In the genomic region with DNA sequence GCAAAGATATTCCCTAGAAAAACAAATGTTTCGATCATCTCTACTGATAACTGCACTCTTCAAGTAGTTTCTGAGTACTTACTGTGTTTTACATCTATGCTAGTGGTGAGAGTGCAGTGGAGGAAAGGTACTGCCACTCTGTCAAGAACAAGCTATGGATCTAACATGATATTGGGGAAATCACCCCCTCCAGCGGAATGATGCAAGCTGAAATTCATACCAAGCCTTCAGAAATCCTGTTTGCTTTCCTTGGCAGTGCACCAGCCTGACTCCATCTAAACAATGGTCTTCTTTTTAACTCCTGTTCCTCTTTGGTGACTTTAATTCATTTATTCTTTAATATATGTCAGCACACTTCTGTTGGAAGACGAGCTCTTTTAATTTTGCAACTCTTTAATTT, we compare ENCODE assay signal across 17 cellular contexts.
A peak's percentile ranks its signal among the peaks of the same experiment; 100 is the strongest.
DNase-seq lines count a peak whose midpoint lies in the region; ATAC-seq, FAIRE-seq and TF ChIP-seq lines count a peak whose summit lies in the region.
"Had no signal": no experiment of that assay in that cellular context is flagged by ENCODE, and none has a peak within 500 bp of the region (broad histone marks: within the 10 kb centered on the region; RNA-seq: fewer than 3 reads in every experiment).

No MANE protein-coding gene starts in this region.

- H3K4me3 Mint-ChIP-seq in astrocyte (ENCODE audit: unreplicated experiment), result no peak overlapping the region
- H3K4me3 Mint-ChIP-seq in activated CD4-positive, alpha-beta memory T cell treated with anti-CD3 and anti-CD28 coated beads for 36 hours, result no peak overlapping the region
- H3K4me3 Mint-ChIP-seq: activated CD8-positive, alpha-beta memory T cell treated with anti-CD3 and anti-CD28 coated beads, Interleukin-2, amount 10 ng/mL, durations not matched to agents 7 days and 5 days had no signal

- H4K20me1 ChIP-seq in SK-N-SH (ENCODE audit: insufficient read depth), result no peaks in the 10 kb centered on the region
- no peaks in the 10 kb centered on the region for H4K20me1 ChIP-seq in astrocyte (ENCODE audit: insufficient read depth, low read length)

- no peaks in the 10 kb centered on the region; a peak in 1 of 4 replicates for H3K4me1 ChIP-seq in SK-N-SH (ENCODE audit: control insufficient read depth in 1 of 2, insufficient read depth in 2 of 2, low read depth in 1 of 2, low read length in 1 of 2)
- H3K4me1 ChIP-seq in astrocyte (ENCODE audit: insufficient read depth, low read length), result no peaks in the 10 kb centered on the region
- no peaks in the 10 kb centered on the region for H3K4me1 ChIP-seq in ascending aorta

- TF ChIP-seq CTCF in SK-N-SH (IDR thresholded peaks at IDR 0.05) (no peak), astrocyte (IDR thresholded peaks at IDR 0.05; ENCODE audit: insufficient read depth, low read depth, low read length) (no peak), ascending aorta (IDR thresholded peaks at IDR 0.05) (no peak)

- no peaks in the 10 kb centered on the region for H3K4me1 Mint-ChIP-seq in astrocyte (ENCODE audit: low read depth, unreplicated experiment)
- no peaks in the 10 kb centered on the region for H3K4me1 Mint-ChIP-seq in activated CD4-positive, alpha-beta memory T cell treated with anti-CD3 and anti-CD28 coated beads for 36 hours (ENCODE audit: low read depth)
- H3K4me1 Mint-ChIP-seq: activated CD8-positive, alpha-beta memory T cell treated with anti-CD3 and anti-CD28 coated beads, Interleukin-2, amount 10 ng/mL, durations not matched to agents 7 days and 5 days had no signal

- H3K27me3 ChIP-seq in SK-N-SH (ENCODE audit: insufficient read depth) (no peaks in the 10 kb centered on the region), astrocyte (ENCODE audit: insufficient read depth, low read length) (no peaks in the 10 kb centered on the region), ascending aorta (no peaks in the 10 kb centered on the region)
- H3K27me3 ChIP-seq: hepatocyte had no signal

- no peaks in the 10 kb centered on the region for H3K36me3 Mint-ChIP-seq in astrocyte (ENCODE audit: low read depth, unreplicated experiment)
- no peaks in the 10 kb centered on the region for H3K36me3 Mint-ChIP-seq in activated CD4-positive, alpha-beta memory T cell treated with anti-CD3 and anti-CD28 coated beads for 36 hours
- H3K36me3 Mint-ChIP-seq: activated CD8-positive, alpha-beta memory T cell treated with anti-CD3 and anti-CD28 coated beads, Interleukin-2, amount 10 ng/mL, durations not matched to agents 7 days and 5 days; activated naive CD4-positive, alpha-beta T cell treated with anti-CD3 and anti-CD28 coated beads, Interleukin-2, amount 50 U/mL, for 72 hours had no signal

- H3K4me3 ChIP-seq in SK-N-SH (ENCODE audit: low read depth in 2 of 2, low read length in 1 of 2) (no peak overlapping the region), astrocyte (ENCODE audit: insufficient read depth, low read depth, low read length) (no peak overlapping the region), ascending aorta (no peak overlapping the region)
- H3K4me3 ChIP-seq: GM12878, hepatocyte had no signal

- no peaks in the 10 kb centered on the region for H3K9me3 Mint-ChIP-seq in astrocyte (ENCODE audit: unreplicated experiment)
- H3K9me3 Mint-ChIP-seq in activated CD4-positive, alpha-beta memory T cell treated with anti-CD3 and anti-CD28 coated beads for 36 hours, result no peaks in the 10 kb centered on the region
- H3K9me3 Mint-ChIP-seq: activated naive CD4-positive, alpha-beta T cell treated with anti-CD3 and anti-CD28 coated beads, Interleukin-2, amount 50 U/mL, for 72 hours had no signal

- H3K4me2 ChIP-seq in SK-N-SH, result no peak overlapping the region
- no peak overlapping the region for H3K4me2 ChIP-seq in astrocyte (ENCODE audit: low read length)
- H3K4me2 ChIP-seq: hepatocyte had no signal

- WGBS in SK-N-SH (ENCODE audit: low lambda C conversion rate), result 75% methylated on average over 3 of the region's 3 CpGs

- DNase-seq in SK-N-SH, result no peak
- DNase-seq in astrocyte (ENCODE audit: low read depth), result peak; percentile 66
- DNase-seq in foreskin melanocyte, result peak; percentile 67
- peak in 28 of 49 donors; percentile 1 to 60 (median 26) for DNase-seq in substantia nigra (lab: John Stamatoyannopoulos, UW)
- no peak for DNase-seq in activated CD4-positive, alpha-beta memory T cell treated with anti-CD3 and anti-CD28 coated beads for 36 hours
- no peak for DNase-seq in NCI-H2196 (lab: John Stamatoyannopoulos, UW; ENCODE audit: unreplicated experiment)
- no peak for DNase-seq in ascending aorta (ENCODE audit: low spot score in 2 of 2)
- DNase-seq: activated CD8-positive, alpha-beta memory T cell treated with anti-CD3 and anti-CD28 coated beads, Interleukin-2, amount 10 ng/mL, durations not matched to agents 7 days and 5 days; DMS53; HCEC 1CT; NCI-H187 treated with DMSO at 0.1 percent for 48 hours; stimulated activated CD8-positive, alpha-beta memory T cell treated with anti-CD3 and anti-CD28 coated beads, Interleukin-4, amount 100 ng/mL, for 48 hours had no signal

- CTCF ChIA-PET in SK-N-SH (lab: Yijun Ruan, JAX), result no interaction called here
- CTCF ChIA-PET in activated CD4-positive, alpha-beta memory T cell treated with anti-CD3 and anti-CD28 coated beads for 36 hours (lab: Charles Lee), result no interaction called here

- ATAC-seq in SK-N-SH treated with all-trans-retinoic acid at 6 μM for 48 hours, result no peak
- ATAC-seq: activated CD8-positive, alpha-beta memory T cell treated with anti-CD3 and anti-CD28 coated beads, Interleukin-2, amount 10 ng/mL, durations not matched to agents 7 days and 5 days; activated naive CD4-positive, alpha-beta T cell treated with anti-CD3 and anti-CD28 coated beads, Interleukin-2, amount 50 U/mL, for 72 hours; GM12878 had no signal

- H3K36me3 ChIP-seq in SK-N-SH (replicated peaks in 1 of 2; ENCODE audit: control insufficient read depth in 1 of 2, insufficient read depth in 2 of 2, low read length in 1 of 2) (no peaks in the 10 kb centered on the region), astrocyte (ENCODE audit: insufficient read depth, low read length) (no peaks in the 10 kb centered on the region), ascending aorta (no peaks in the 10 kb centered on the region)

- no peaks in the 10 kb centered on the region for H3K27me3 Mint-ChIP-seq in astrocyte (ENCODE audit: low read depth, unreplicated experiment)
- H3K27me3 Mint-ChIP-seq in activated CD4-positive, alpha-beta memory T cell treated with anti-CD3 and anti-CD28 coated beads for 36 hours, result no peaks in the 10 kb centered on the region
- H3K27me3 Mint-ChIP-seq: activated CD8-positive, alpha-beta memory T cell treated with anti-CD3 and anti-CD28 coated beads, Interleukin-2, amount 10 ng/mL, durations not matched to agents 7 days and 5 days had no signal

- no peak for FAIRE-seq in astrocyte (lab: Jason Lieb, UNC)
- FAIRE-seq: GM12878, urothelium cell line had no signal

- no peaks in the 10 kb centered on the region for H3K9me2 ChIP-seq in SK-N-SH

- H2AFZ ChIP-seq in SK-N-SH (ENCODE audit: low read depth), result 0 out of 2 replicates have a peak overlapping the region, but pooled peaks have one; percentile 54
- no peak overlapping the region for H2AFZ ChIP-seq in astrocyte (ENCODE audit: low read depth, low read length)
- H2AFZ ChIP-seq: hepatocyte had no signal

- no peak overlapping the region for H3K9ac ChIP-seq in SK-N-SH
- H3K9ac ChIP-seq in astrocyte (ENCODE audit: low read length), result no peak overlapping the region

- H3K9me3 ChIP-seq in SK-N-SH (no peaks in the 10 kb centered on the region), astrocyte (ENCODE audit: insufficient read depth, low read depth, low read length) (no peaks in the 10 kb centered on the region), ascending aorta (no peaks in the 10 kb centered on the region)

- H3F3A ChIP-seq in SK-N-SH (replicated peaks; ENCODE audit: insufficient read depth), result no peaks in the 10 kb centered on the region

- no peaks in the 10 kb centered on the region for H3K79me2 ChIP-seq in SK-N-SH (ENCODE audit: insufficient read depth)
- H3K79me2 ChIP-seq in astrocyte (ENCODE audit: insufficient read depth, low read length), result no peaks in the 10 kb centered on the region
- H3K79me2 ChIP-seq: hepatocyte had no signal

- no peak overlapping the region for H3K27ac Mint-ChIP-seq in astrocyte (ENCODE audit: unreplicated experiment)
- no peak overlapping the region for H3K27ac Mint-ChIP-seq in activated CD4-positive, alpha-beta memory T cell treated with anti-CD3 and anti-CD28 coated beads for 36 hours
- H3K27ac Mint-ChIP-seq: activated CD8-positive, alpha-beta memory T cell treated with anti-CD3 and anti-CD28 coated beads, Interleukin-2, amount 10 ng/mL, durations not matched to agents 7 days and 5 days; activated naive CD4-positive, alpha-beta T cell treated with anti-CD3 and anti-CD28 coated beads, Interleukin-2, amount 50 U/mL, for 72 hours had no signal

- TF ChIP-seq EP300 in SK-N-SH (IDR thresholded peaks at IDR 0.05; ENCODE audit: borderline replicate concordance in 1 of 2, low read depth in 1 of 2, low read length in 1 of 2), result no peak

- intact Hi-C loops in activated CD4-positive, alpha-beta memory T cell treated with anti-CD3 and anti-CD28 coated beads for 36 hours (cut with micrococcal nuclease), result no loop called here
- intact Hi-C loops in ascending aorta (cut with DNase I), result loop anchor here (5.0 kb wide), 1 partner anchor 240 kb away; the partner anchor contains the start of gene PCDH9

- no peak overlapping the region for H3K27ac ChIP-seq in SK-N-SH (ENCODE audit: low read depth in 2 of 2, low read length in 1 of 2)
- no peak overlapping the region for H3K27ac ChIP-seq in astrocyte (ENCODE audit: low read depth, low read length)
- peak overlapping the region; percentile 77 for H3K27ac ChIP-seq in substantia nigra (ENCODE audit: low read depth, low read length, poor library complexity, severe bottlenecking)
- H3K27ac ChIP-seq in ascending aorta, result no peak overlapping the region
- H3K27ac ChIP-seq: hepatocyte had no signal

- no peak for TF ChIP-seq RAD21 in SK-N-SH (IDR thresholded peaks at IDR 0.05; ENCODE audit: low read length)

- POLR2A ChIA-PET in SK-N-SH (lab: Yijun Ruan, JAX), result no interaction called here
- POLR2A ChIA-PET in activated CD4-positive, alpha-beta memory T cell treated with anti-CD3 and anti-CD28 coated beads for 36 hours (lab: Charles Lee), result no interaction called here

TF ChIP-seq in SK-N-SH, 30 proteins besides CTCF, POLR2A, EP300 and RAD21 (continues in another document):
- TF ChIP-seq CHD2 (IDR thresholded peaks at IDR 0.05; ENCODE audit: low read length, partially characterized antibody) (no peak), EZH2phosphoT487 (IDR thresholded peaks at IDR 0.05; ENCODE audit: borderline replicate concordance, low read depth) (no peak), FOXJ3 (CRISPR knock-in tag; IDR thresholded peaks at IDR 0.05) (no peak), TAF1 (IDR thresholded peaks at IDR 0.05; ENCODE audit: borderline replicate concordance, low read depth, low read length) (no peak)

TF ChIP-seq in SK-N-SH treated with all-trans-retinoic acid at 6 μM for 48 hours, 23 proteins besides CTCF, POLR2A, EP300 and RAD21 (continues in another document):
- TF ChIP-seq OSR1 (CRISPR knock-in tag; IDR thresholded peaks at IDR 0.05) (no peak), SNAI2 (CRISPR knock-in tag; IDR thresholded peaks at IDR 0.05) (no peak), ZNF565 (CRISPR knock-in tag; conservative IDR thresholded peaks at IDR 0.05; ENCODE audit: low read depth) (no peak)

Comparison
In these comparisons a context has a peak if more than half of its experiments do, and no peak if none do; other contexts are left out.
1. DNase-seq: peak in astrocyte (single experiment), foreskin melanocyte (single experiment) and substantia nigra (28 of 49); none in SK-N-SH (single experiment), activated CD4-positive, alpha-beta memory T cell treated with anti-CD3 and anti-CD28 coated beads for 36 hours (single experiment), NCI-H2196 (single experiment) and ascending aorta (0 of 2).